ENCODE assay signal across 1 cellular context in genomic region chr2:152525277-152525838, GRCh38.
TF ChIP-seq lines count a peak whose summit lies in the region.

No MANE protein-coding gene starts in this region.

TF ChIP-seq in SK-N-SH, 30 proteins besides CTCF, POLR2A, EP300 and RAD21 (continued from another document):
- TF ChIP-seq REST (IDR thresholded peaks at IDR 0.05; ENCODE audit: low read depth, low read length) (no peak), TAF1 (IDR thresholded peaks at IDR 0.05; ENCODE audit: borderline replicate concordance, low read depth, low read length) (no peak; the same call in 1 of the 2 replicates), FOXM1 (IDR thresholded peaks at IDR 0.05; ENCODE audit: low read depth) (no peak), TCF12 (IDR thresholded peaks at IDR 0.05) (peak; percentile 83), NFIC (IDR thresholded peaks at IDR 0.05; ENCODE audit: borderline replicate concordance) (peak; percentile 49), TEAD4 (IDR thresholded peaks at IDR 0.05; ENCODE audit: borderline replicate concordance, insufficient read depth) (peak; percentile 55; the same call in 1 of the 2 replicates), ZBTB33 (IDR thresholded peaks at IDR 0.05; ENCODE audit: borderline replicate concordance, low read depth) (no peak), FOXJ3 (CRISPR knock-in tag; IDR thresholded peaks at IDR 0.05) (no peak)
